Comparison of ENCODE assay signal across 1 cellular context in the genomic region with DNA sequence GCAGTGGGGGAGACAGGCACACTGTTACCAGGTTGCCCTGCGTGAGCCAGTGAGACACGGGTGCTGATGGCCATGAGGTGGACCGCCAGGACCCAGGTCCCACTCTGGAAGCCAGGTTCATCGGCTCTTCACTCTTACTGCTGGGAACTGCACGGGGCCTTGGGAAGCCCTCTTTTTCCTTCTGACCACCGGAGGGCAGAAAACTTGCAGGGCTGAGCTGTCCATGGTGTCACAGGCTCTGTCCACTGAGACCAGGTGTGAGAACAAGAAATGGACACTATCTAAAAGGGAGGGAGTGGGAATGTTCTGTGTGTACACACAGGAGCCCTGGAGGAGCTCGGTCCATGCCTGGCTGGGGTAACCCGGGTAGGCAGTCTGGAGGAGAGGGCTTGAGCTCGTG.
TF ChIP-seq lines count a peak whose summit lies in the region.

No MANE protein-coding gene starts in this region.

TF ChIP-seq in HepG2, 621 proteins besides CTCF, POLR2A, EP300 and RAD21 (continued from another document):
- TF ChIP-seq, protein P1, sequence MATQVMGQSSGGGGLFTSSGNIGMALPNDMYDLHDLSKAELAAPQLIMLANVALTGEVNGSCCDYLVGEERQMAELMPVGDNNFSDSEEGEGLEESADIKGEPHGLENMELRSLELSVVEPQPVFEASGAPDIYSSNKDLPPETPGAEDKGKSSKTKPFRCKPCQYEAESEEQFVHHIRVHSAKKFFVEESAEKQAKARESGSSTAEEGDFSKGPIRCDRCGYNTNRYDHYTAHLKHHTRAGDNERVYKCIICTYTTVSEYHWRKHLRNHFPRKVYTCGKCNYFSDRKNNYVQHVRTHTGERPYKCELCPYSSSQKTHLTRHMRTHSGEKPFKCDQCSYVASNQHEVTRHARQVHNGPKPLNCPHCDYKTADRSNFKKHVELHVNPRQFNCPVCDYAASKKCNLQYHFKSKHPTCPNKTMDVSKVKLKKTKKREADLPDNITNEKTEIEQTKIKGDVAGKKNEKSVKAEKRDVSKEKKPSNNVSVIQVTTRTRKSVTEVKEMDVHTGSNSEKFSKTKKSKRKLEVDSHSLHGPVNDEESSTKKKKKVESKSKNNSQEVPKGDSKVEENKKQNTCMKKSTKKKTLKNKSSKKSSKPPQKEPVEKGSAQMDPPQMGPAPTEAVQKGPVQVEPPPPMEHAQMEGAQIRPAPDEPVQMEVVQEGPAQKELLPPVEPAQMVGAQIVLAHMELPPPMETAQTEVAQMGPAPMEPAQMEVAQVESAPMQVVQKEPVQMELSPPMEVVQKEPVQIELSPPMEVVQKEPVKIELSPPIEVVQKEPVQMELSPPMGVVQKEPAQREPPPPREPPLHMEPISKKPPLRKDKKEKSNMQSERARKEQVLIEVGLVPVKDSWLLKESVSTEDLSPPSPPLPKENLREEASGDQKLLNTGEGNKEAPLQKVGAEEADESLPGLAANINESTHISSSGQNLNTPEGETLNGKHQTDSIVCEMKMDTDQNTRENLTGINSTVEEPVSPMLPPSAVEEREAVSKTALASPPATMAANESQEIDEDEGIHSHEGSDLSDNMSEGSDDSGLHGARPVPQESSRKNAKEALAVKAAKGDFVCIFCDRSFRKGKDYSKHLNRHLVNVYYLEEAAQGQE (IDR thresholded peaks at IDR 0.05; ENCODE audit: borderline replicate concordance in 1 of 2, low read depth in 1 of 2, low read length in 2 of 2): peak; percentile 2 to 82; a peak in 3 of 4 replicates
- no peak for TF ChIP-seq ZNF549 (CRISPR knock-in tag; IDR thresholded peaks at IDR 0.05)
- TF ChIP-seq, protein P2, sequence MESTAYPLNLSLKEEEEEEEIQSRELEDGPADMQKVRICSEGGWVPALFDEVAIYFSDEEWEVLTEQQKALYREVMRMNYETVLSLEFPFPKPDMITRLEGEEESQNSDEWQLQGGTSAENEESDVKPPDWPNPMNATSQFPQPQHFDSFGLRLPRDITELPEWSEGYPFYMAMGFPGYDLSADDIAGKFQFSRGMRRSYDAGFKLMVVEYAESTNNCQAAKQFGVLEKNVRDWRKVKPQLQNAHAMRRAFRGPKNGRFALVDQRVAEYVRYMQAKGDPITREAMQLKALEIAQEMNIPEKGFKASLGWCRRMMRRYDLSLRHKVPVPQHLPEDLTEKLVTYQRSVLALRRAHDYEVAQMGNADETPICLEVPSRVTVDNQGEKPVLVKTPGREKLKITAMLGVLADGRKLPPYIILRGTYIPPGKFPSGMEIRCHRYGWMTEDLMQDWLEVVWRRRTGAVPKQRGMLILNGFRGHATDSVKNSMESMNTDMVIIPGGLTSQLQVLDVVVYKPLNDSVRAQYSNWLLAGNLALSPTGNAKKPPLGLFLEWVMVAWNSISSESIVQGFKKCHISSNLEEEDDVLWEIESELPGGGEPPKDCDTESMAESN (CRISPR knock-in tag; conservative IDR thresholded peaks at IDR 0.05): no peak
